In the genomic region with DNA sequence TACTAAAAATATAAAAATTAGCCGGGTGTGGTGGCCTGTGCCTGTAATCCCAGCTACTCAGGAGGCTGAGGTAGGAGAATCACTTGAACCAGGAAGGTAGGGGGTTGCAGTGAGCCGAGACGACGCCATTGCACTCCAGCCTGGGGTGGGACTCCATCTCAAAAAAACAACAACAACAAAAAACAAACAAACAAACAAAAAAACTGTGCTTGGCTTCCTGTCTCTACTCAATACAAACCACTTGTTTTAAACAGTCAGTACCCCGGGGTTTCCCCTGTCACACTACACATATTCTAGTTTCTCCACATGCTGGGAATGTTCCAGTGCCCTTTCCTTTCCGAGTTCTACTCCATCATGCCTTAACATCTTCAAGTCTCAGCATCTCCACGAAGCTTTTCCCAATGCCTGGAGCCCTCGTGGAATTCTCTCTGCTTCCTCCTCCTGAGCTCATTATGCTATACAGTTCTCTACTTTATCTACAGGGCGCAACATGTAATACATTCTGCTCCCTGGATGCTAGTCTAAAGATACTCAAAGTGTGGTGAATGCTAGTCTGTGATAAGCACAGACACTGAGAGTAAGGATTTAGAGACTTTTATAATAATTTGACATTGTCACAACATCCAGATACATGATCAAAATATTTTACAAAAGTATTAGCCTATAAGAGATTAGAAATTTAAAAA, we compare ENCODE assay signal across 1 cellular context.
TF ChIP-seq lines count a peak whose summit lies in the region.

No MANE protein-coding gene starts in this region.

TF ChIP-seq in GM12878, 131 proteins besides CTCF, POLR2A, EP300 and RAD21:
- TF ChIP-seq SREBF2 (IDR thresholded peaks at IDR 0.05; ENCODE audit: low read length): no peak
- TF ChIP-seq GABPA (IDR thresholded peaks at IDR 0.05; ENCODE audit: low read depth): no peak
- TF ChIP-seq CHD1 (IDR thresholded peaks at IDR 0.05; ENCODE audit: low read depth, low read length): no peak
- TF ChIP-seq, protein P1, sequence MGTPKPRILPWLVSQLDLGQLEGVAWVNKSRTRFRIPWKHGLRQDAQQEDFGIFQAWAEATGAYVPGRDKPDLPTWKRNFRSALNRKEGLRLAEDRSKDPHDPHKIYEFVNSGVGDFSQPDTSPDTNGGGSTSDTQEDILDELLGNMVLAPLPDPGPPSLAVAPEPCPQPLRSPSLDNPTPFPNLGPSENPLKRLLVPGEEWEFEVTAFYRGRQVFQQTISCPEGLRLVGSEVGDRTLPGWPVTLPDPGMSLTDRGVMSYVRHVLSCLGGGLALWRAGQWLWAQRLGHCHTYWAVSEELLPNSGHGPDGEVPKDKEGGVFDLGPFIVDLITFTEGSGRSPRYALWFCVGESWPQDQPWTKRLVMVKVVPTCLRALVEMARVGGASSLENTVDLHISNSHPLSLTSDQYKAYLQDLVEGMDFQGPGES (IDR thresholded peaks at IDR 0.05): no peak
- no peak for TF ChIP-seq FOXM1 (IDR thresholded peaks at IDR 0.05; ENCODE audit: low read depth, low read length)
- TF ChIP-seq ZNF274 (IDR thresholded peaks at IDR 0.05; ENCODE audit: insufficient read depth, insufficient read length): no peak
- TF ChIP-seq ETV6 (conservative IDR thresholded peaks at IDR 0.05 in 1 of 2, IDR thresholded peaks at IDR 0.05 in 1 of 2; ENCODE audit: borderline replicate concordance in 1 of 2, low read depth in 1 of 2): no peak
- TF ChIP-seq JUND (IDR thresholded peaks at IDR 0.05; ENCODE audit: low read depth, low read length): no peak
- TF ChIP-seq, protein P2, sequence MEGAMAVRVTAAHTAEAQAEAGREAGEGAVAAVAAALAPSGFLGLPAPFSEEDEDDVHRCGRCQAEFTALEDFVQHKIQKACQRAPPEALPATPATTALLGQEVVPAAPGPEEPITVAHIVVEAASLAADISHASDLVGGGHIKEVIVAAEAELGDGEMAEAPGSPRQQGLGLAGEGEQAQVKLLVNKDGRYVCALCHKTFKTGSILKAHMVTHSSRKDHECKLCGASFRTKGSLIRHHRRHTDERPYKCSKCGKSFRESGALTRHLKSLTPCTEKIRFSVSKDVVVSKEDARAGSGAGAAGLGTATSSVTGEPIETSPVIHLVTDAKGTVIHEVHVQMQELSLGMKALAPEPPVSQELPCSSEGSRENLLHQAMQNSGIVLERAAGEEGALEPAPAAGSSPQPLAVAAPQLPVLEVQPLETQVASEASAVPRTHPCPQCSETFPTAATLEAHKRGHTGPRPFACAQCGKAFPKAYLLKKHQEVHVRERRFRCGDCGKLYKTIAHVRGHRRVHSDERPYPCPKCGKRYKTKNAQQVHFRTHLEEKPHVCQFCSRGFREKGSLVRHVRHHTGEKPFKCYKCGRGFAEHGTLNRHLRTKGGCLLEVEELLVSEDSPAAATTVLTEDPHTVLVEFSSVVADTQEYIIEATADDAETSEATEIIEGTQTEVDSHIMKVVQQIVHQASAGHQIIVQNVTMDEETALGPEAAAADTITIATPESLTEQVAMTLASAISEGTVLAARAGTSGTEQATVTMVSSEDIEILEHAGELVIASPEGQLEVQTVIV (IDR thresholded peaks at IDR 0.05; ENCODE audit: borderline replicate concordance, partially characterized antibody): no peak
- TF ChIP-seq CBX3 (IDR thresholded peaks at IDR 0.05; ENCODE audit: borderline replicate concordance, low read depth): no peak
- no peak for TF ChIP-seq BHLHE40 (IDR thresholded peaks at IDR 0.05; ENCODE audit: borderline replicate concordance in 1 of 2, low read depth in 2 of 2, low read length in 1 of 2)
- TF ChIP-seq FOXK2 (IDR thresholded peaks at IDR 0.05): no peak
- TF ChIP-seq DPF2 (IDR thresholded peaks at IDR 0.05): no peak
- no peak for TF ChIP-seq SP1 (IDR thresholded peaks at IDR 0.05; ENCODE audit: low read depth, low read length)
- TF ChIP-seq NFYA (IDR thresholded peaks at IDR 0.05; ENCODE audit: borderline replicate concordance, low read depth, low read length): no peak
- TF ChIP-seq IKZF2 (IDR thresholded peaks at IDR 0.05): no peak
- TF ChIP-seq, protein P3, sequence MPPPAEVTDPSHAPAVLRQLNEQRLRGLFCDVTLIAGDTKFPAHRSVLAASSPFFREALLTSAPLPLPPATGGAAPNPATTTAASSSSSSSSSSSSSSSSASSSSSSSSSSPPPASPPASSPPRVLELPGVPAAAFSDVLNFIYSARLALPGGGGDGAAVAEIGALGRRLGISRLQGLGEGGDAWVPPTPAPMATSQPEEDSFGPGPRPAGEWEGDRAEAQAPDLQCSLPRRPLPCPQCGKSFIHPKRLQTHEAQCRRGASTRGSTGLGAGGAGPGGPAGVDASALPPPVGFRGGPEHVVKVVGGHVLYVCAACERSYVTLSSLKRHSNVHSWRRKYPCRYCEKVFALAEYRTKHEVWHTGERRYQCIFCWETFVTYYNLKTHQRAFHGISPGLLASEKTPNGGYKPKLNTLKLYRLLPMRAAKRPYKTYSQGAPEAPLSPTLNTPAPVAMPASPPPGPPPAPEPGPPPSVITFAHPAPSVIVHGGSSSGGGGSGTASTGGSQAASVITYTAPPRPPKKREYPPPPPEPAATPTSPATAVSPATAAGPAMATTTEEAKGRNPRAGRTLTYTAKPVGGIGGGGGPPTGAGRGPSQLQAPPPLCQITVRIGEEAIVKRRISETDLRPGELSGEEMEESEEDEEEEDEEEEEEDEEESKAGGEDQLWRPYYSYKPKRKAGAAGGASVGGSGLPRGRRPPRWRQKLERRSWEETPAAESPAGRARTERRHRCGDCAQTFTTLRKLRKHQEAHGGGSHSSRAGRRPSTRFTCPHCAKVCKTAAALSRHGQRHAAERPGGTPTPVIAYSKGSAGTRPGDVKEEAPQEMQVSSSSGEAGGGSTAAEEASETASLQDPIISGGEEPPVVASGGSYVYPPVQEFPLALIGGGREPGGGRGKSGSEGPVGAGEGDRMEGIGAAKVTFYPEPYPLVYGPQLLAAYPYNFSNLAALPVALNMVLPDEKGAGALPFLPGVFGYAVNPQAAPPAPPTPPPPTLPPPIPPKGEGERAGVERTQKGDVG (CRISPR knock-in tag; IDR thresholded peaks at IDR 0.05): no peak
- TF ChIP-seq, protein P4, sequence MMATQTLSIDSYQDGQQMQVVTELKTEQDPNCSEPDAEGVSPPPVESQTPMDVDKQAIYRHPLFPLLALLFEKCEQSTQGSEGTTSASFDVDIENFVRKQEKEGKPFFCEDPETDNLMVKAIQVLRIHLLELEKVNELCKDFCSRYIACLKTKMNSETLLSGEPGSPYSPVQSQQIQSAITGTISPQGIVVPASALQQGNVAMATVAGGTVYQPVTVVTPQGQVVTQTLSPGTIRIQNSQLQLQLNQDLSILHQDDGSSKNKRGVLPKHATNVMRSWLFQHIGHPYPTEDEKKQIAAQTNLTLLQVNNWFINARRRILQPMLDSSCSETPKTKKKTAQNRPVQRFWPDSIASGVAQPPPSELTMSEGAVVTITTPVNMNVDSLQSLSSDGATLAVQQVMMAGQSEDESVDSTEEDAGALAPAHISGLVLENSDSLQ (IDR thresholded peaks at IDR 0.05): no peak
- TF ChIP-seq RCOR1 (conservative IDR thresholded peaks at IDR 0.05; ENCODE audit: low read depth, low read length): no peak
